In the genomic region with DNA sequence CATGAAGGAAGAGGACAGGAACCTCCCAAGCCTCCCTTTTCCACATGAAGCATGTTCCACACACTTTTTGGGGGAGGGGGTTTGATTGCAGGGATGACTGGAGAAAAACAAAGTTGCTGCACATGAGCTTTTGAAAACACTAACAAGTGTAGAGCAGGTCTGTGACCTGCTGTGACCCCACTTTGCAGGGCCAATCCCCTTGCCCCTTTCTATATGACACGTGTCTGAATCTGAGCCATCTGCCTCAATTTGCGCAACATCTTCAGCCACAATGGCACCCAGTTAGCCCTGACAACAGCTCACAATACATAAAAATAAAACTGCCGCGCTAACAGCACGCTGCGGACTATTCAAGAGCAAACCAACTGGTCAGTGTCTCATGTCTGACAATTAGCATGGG, we compare ENCODE assay signal across 1 cellular context.
TF ChIP-seq lines count a peak whose summit lies in the region.

No MANE protein-coding gene starts in this region.

TF ChIP-seq in H1, 55 proteins besides CTCF, POLR2A, EP300 and RAD21:
- TF ChIP-seq CEBPB (IDR thresholded peaks at IDR 0.05; ENCODE audit: low read depth, low read length) = peak; percentile 28; the same call in 1 of the 2 replicates
- TF ChIP-seq, protein P1, sequence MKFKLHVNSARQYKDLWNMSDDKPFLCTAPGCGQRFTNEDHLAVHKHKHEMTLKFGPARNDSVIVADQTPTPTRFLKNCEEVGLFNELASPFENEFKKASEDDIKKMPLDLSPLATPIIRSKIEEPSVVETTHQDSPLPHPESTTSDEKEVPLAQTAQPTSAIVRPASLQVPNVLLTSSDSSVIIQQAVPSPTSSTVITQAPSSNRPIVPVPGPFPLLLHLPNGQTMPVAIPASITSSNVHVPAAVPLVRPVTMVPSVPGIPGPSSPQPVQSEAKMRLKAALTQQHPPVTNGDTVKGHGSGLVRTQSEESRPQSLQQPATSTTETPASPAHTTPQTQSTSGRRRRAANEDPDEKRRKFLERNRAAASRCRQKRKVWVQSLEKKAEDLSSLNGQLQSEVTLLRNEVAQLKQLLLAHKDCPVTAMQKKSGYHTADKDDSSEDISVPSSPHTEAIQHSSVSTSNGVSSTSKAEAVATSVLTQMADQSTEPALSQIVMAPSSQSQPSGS (IDR thresholded peaks at IDR 0.05; ENCODE audit: low read length) = no peak
TF ChIP-seq in H1: peak in this region for 1.
